8 cellular contexts compared by ENCODE assay signal in genomic region chr12:71938728-71939385, GRCh38. TPM values are rescaled to one million over a fixed set of nuclear protein-coding genes. Genes with fewer than 3 reads are reported as not detected.
A peak's percentile ranks its signal among the peaks of the same experiment; 100 is the strongest.
DNase-seq lines count a peak whose midpoint lies in the region; ATAC-seq and TF ChIP-seq lines count a peak whose summit lies in the region.

TPH2 (plus strand) TSS chr12:71938845; CDS start chr12:71938987, 142 bp downstream.

- intact Hi-C loops in ovary (cut with DNase I): no loop called here

- DNase-seq in DMS 273 (lab: John Stamatoyannopoulos, UW; ENCODE audit: unreplicated experiment) (peak; percentile 57), DMS 273 treated with DMSO at 0.1 percent for 48 hours (lab: John Stamatoyannopoulos, UW) (no peak), NCI-H460 (ENCODE audit: extremely low read depth, low read depth) (peak; percentile 69), fibroblast of peridontal ligament (ENCODE audit: extremely low read depth) (peak; percentile 30), ovary (peak in 4 of 5 donors; percentile 19 to 56 (median 32)), omental fat pad (ENCODE audit: low spot score) (no peak)
- peak; percentile 9 to 14 for DNase-seq in activated CD4-positive, alpha-beta T cell treated with anti-CD3 and anti-CD28 coated beads, Interleukin-2, amount 50 U/mL, for 4 hours

- no peaks in the 10 kb centered on the region for H3K36me3 ChIP-seq in ovary

- no peaks in the 10 kb centered on the region for H3K9me3 ChIP-seq in ovary

- TF ChIP-seq CTCF in ovary (IDR thresholded peaks at IDR 0.05): no peak
- no peak for TF ChIP-seq CTCF in omental fat pad (IDR thresholded peaks at IDR 0.05)

- no peak within 1 kb of the TSS for H3K4me3 ChIP-seq in ovary

- 15 to 17% (median 16%) methylated on average over 16 of the region's 16 CpGs for WGBS in ovary, 3 donors

- no peak within 1 kb of the TSS for H3K27ac ChIP-seq in ovary

- H3K4me1 ChIP-seq in ovary (ENCODE audit: insufficient read depth): no peaks in the 10 kb centered on the region

- no peak for TF ChIP-seq EP300 in ovary (IDR thresholded peaks at IDR 0.05)

- H3K27me3 ChIP-seq in ovary: no peaks in the 10 kb centered on the region

- TF ChIP-seq POLR2A in ovary (IDR thresholded peaks at IDR 0.05): no peak

- ATAC-seq in HG02981 (IDR thresholded peaks at IDR 0.05; ENCODE audit: unreplicated experiment) (peak; percentile 65), omental fat pad (ENCODE audit: low FRiP score) (no peak)

RNA-seq across cellular contexts. Expression of gene TPH2, which starts in this region (rescaled TPM):
- total RNA-seq in NCI-H460 (2014; rRNA removed; shearing (Covaris generic)): not detected in 2 replicates
- not detected in 2 replicates for polyA plus RNA-seq in NCI-H460 (2014; cell fraction: nucleus; rRNA removed)
- under 1 TPM in 1 of 7 donors, not detected in 6; 0.23 TPM for total RNA-seq in ovary
- not detected for polyA plus RNA-seq in ovary
- not detected for total RNA-seq in omental fat pad

Comparison
In these comparisons a context has a peak if more than half of its experiments do, and no peak if none do; other contexts are left out.
1. DNase-seq: peak in DMS 273 (single experiment), activated CD4-positive, alpha-beta T cell treated with anti-CD3 and anti-CD28 coated beads, Interleukin-2, amount 50 U/mL, for 4 hours (2 of 2) and fibroblast of peridontal ligament (single experiment); none in DMS 273 treated with DMSO at 0.1 percent for 48 hours (single experiment) and omental fat pad (single experiment).
2. Peak in DNase-seq in NCI-H460; RNA of the gene not detected or under 1 TPM.
3. Peak in DNase-seq in ovary; RNA of the gene not detected or under 1 TPM.